ENCODE assay signal across 1 cellular context in genomic region chr15:26772588-26773484, GRCh38.
TF ChIP-seq lines count a peak whose summit lies in the region.

GABRB3 (minus strand) TSS chr15:26773066.

TF ChIP-seq in H1, 55 proteins besides CTCF, POLR2A, EP300 and RAD21 (continued from another document):
- no peak for TF ChIP-seq ATF2 (IDR thresholded peaks at IDR 0.05; ENCODE audit: low read length)
- no peak for TF ChIP-seq SAP30 (IDR thresholded peaks at IDR 0.05; ENCODE audit: insufficient read depth, insufficient replicate concordance, low read length)
- TF ChIP-seq CEBPB (IDR thresholded peaks at IDR 0.05; ENCODE audit: low read depth, low read length) = no peak
TF ChIP-seq in H1: peak in this region for 3.
